Comparison of ENCODE assay signal across 11 cellular contexts in genomic region chr1:207414606-207415108, GRCh38. TPM values are rescaled to one million over a fixed set of nuclear protein-coding genes. Genes with fewer than 3 reads are reported as not detected.
A peak's percentile ranks its signal among the peaks of the same experiment; 100 is the strongest.
DNase-seq lines count a peak whose midpoint lies in the region; ATAC-seq and TF ChIP-seq lines count a peak whose summit lies in the region.
"Had no signal": no experiment of that assay in that cellular context is flagged by ENCODE, and none has a peak within 500 bp of the region (broad histone marks: within the 10 kb centered on the region; RNA-seq: fewer than 3 reads in every experiment).

No MANE protein-coding gene starts in this region.

- intact Hi-C loops in dorsolateral prefrontal cortex (cut with DNase I) = loop anchor here in 1 of 2 donors (5.0 kb wide), 1 partner anchor 83 kb away; the partner anchor contains the start of gene CR1

- H3K4me3 Mint-ChIP-seq in T-helper 2 cell treated with Interferon-gamma antibody and Interleukin-4, amounts not matched to agents 5 μg/mL and 100 μg/mL, for 36 hours = no peak overlapping the region
- H3K4me3 Mint-ChIP-seq in stimulated activated memory B cell treated with anti-CD40 and anti-IgM and Interleukin-4, amounts not matched to agents 10 μg/mL and 1 μg/mL and 100 μg/mL, for 72 hours = peak overlapping the region; percentile 72

- peaks cover 0 to 3% (median 0%) of the 10 kb centered on the region in 45 donors for H3K27me3 ChIP-seq in dorsolateral prefrontal cortex

- H3K27ac ChIP-seq in dorsolateral prefrontal cortex = no peak overlapping the region
- H3K27ac ChIP-seq: A549, parathyroid adenoma had no signal

- no peaks in the 10 kb centered on the region for H3K9me3 Mint-ChIP-seq in T-helper 2 cell treated with Interferon-gamma antibody and Interleukin-4, amounts not matched to agents 5 μg/mL and 100 μg/mL, for 36 hours
- H3K9me3 Mint-ChIP-seq in stimulated activated memory B cell treated with anti-CD40 and anti-IgM and Interleukin-4, amounts not matched to agents 10 μg/mL and 1 μg/mL and 100 μg/mL, for 72 hours = peaks cover 4% of the 10 kb centered on the region

- no peak for TF ChIP-seq CTCF in dorsolateral prefrontal cortex (IDR thresholded peaks at IDR 0.05 in 54 of 56, conservative IDR thresholded peaks at IDR 0.05 in 2 of 56; ENCODE audit: low read depth in 1 of 56, partially characterized antibody in 56 of 56)

- DNase-seq in activated CD4-positive, alpha-beta T cell treated with anti-CD3 and anti-CD28 coated beads for 48 hours = peak; percentile 64
- no peak for DNase-seq in activated CD4-positive, alpha-beta T cell treated with anti-CD3 and anti-CD28 coated beads, Interleukin-2, amount 50 U/mL, for 4 hours
- DNase-seq in T-helper 2 cell treated with Interferon-gamma antibody and Interleukin-4, amounts not matched to agents 5 μg/mL and 100 μg/mL, for 36 hours (ENCODE audit: low spot score) = peak; percentile 52
- no peak for DNase-seq in dorsolateral prefrontal cortex
- DNase-seq in NCI-H1105 treated with DMSO at 0.1 percent for 48 hours (lab: John Stamatoyannopoulos, UW) = no peak
- no peak for DNase-seq in NCI-H1417 treated with DMSO at 0.1 percent for 48 hours (lab: John Stamatoyannopoulos, UW)

- H3K4me1 Mint-ChIP-seq in T-helper 2 cell treated with Interferon-gamma antibody and Interleukin-4, amounts not matched to agents 5 μg/mL and 100 μg/mL, for 36 hours (ENCODE audit: low read depth) = peaks cover 18% of the 10 kb centered on the region
- H3K4me1 Mint-ChIP-seq in stimulated activated memory B cell treated with anti-CD40 and anti-IgM and Interleukin-4, amounts not matched to agents 10 μg/mL and 1 μg/mL and 100 μg/mL, for 72 hours = peaks cover 76% of the 10 kb centered on the region

- no peaks in the 10 kb centered on the region for H3K36me3 Mint-ChIP-seq in T-helper 2 cell treated with Interferon-gamma antibody and Interleukin-4, amounts not matched to agents 5 μg/mL and 100 μg/mL, for 36 hours (ENCODE audit: low read depth)
- H3K36me3 Mint-ChIP-seq in stimulated activated memory B cell treated with anti-CD40 and anti-IgM and Interleukin-4, amounts not matched to agents 10 μg/mL and 1 μg/mL and 100 μg/mL, for 72 hours = no peaks in the 10 kb centered on the region

- no peaks in the 10 kb centered on the region for H3K27me3 Mint-ChIP-seq in T-helper 2 cell treated with Interferon-gamma antibody and Interleukin-4, amounts not matched to agents 5 μg/mL and 100 μg/mL, for 36 hours (ENCODE audit: low read depth)
- no peaks in the 10 kb centered on the region for H3K27me3 Mint-ChIP-seq in stimulated activated memory B cell treated with anti-CD40 and anti-IgM and Interleukin-4, amounts not matched to agents 10 μg/mL and 1 μg/mL and 100 μg/mL, for 72 hours

- no peak overlapping the region for H3K27ac Mint-ChIP-seq in T-helper 2 cell treated with Interferon-gamma antibody and Interleukin-4, amounts not matched to agents 5 μg/mL and 100 μg/mL, for 36 hours
- peak overlapping the region; percentile 82 for H3K27ac Mint-ChIP-seq in stimulated activated memory B cell treated with anti-CD40 and anti-IgM and Interleukin-4, amounts not matched to agents 10 μg/mL and 1 μg/mL and 100 μg/mL, for 72 hours

- peak; percentile 84 for ATAC-seq in HG03045 (IDR thresholded peaks at IDR 0.05; ENCODE audit: unreplicated experiment)
- ATAC-seq in stimulated activated memory B cell treated with anti-CD40 and anti-IgM and Interleukin-4, amounts not matched to agents 10 μg/mL and 1 μg/mL and 100 μg/mL, for 72 hours = peak; percentile 95
- ATAC-seq: A549 had no signal

- no peak overlapping the region for H3K4me3 ChIP-seq in dorsolateral prefrontal cortex
- H3K4me3 ChIP-seq: A549 had no signal

RNA-seq across cellular contexts. Expression of gene CR2, which starts 39.5 kb away (rescaled TPM):
- 1 to 10 TPM in 3 of 120 experiments, under 1 TPM in 59, not detected in 58; 0.11 to 3.5 (median 0.26) TPM for total RNA-seq in dorsolateral prefrontal cortex
- total RNA-seq: M059J had no signal

Comparison
In these comparisons a context has a peak if more than half of its experiments do, and no peak if none do; other contexts are left out.
1. DNase-seq: peak in activated CD4-positive, alpha-beta T cell treated with anti-CD3 and anti-CD28 coated beads for 48 hours (single experiment) and T-helper 2 cell treated with Interferon-gamma antibody and Interleukin-4, amounts not matched to agents 5 μg/mL and 100 μg/mL, for 36 hours (single experiment); none in activated CD4-positive, alpha-beta T cell treated with anti-CD3 and anti-CD28 coated beads, Interleukin-2, amount 50 U/mL, for 4 hours (0 of 2), dorsolateral prefrontal cortex (0 of 10), NCI-H1105 treated with DMSO at 0.1 percent for 48 hours (single experiment) and NCI-H1417 treated with DMSO at 0.1 percent for 48 hours (single experiment).